ENCODE assay signal across 2 cellular contexts in the genomic region with DNA sequence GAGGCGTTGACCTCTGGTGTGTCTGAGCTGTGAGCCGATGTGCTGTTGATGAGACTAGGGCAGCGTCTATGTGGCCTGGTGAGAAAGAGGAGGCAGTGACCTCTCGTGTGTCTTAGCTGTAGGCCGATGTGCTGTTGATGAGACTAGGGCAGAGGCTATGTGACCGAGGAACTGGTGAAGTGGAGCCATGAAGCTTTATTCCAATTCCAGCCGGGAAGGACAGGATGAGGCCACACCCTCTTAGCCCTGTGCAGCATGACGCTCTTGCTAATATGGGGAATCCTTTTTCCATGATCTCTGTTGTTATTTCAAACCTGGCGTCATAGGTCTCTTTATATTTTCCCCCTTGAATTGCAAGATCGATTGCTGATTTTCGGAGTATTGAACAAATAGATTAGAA.
TF ChIP-seq lines count a peak whose summit lies in the region.

No MANE protein-coding gene starts in this region.

TF ChIP-seq in GM23338, 12 proteins besides CTCF, POLR2A, EP300 and RAD21 (continued from another document):
- TF ChIP-seq, protein P1, sequence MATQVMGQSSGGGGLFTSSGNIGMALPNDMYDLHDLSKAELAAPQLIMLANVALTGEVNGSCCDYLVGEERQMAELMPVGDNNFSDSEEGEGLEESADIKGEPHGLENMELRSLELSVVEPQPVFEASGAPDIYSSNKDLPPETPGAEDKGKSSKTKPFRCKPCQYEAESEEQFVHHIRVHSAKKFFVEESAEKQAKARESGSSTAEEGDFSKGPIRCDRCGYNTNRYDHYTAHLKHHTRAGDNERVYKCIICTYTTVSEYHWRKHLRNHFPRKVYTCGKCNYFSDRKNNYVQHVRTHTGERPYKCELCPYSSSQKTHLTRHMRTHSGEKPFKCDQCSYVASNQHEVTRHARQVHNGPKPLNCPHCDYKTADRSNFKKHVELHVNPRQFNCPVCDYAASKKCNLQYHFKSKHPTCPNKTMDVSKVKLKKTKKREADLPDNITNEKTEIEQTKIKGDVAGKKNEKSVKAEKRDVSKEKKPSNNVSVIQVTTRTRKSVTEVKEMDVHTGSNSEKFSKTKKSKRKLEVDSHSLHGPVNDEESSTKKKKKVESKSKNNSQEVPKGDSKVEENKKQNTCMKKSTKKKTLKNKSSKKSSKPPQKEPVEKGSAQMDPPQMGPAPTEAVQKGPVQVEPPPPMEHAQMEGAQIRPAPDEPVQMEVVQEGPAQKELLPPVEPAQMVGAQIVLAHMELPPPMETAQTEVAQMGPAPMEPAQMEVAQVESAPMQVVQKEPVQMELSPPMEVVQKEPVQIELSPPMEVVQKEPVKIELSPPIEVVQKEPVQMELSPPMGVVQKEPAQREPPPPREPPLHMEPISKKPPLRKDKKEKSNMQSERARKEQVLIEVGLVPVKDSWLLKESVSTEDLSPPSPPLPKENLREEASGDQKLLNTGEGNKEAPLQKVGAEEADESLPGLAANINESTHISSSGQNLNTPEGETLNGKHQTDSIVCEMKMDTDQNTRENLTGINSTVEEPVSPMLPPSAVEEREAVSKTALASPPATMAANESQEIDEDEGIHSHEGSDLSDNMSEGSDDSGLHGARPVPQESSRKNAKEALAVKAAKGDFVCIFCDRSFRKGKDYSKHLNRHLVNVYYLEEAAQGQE (IDR thresholded peaks at IDR 0.05; ENCODE audit: unreplicated experiment): no peak
- TF ChIP-seq CREB1 (CRISPR knock-in tag; IDR thresholded peaks at IDR 0.05; ENCODE audit: low read depth) (no peak), STAT1 (IDR thresholded peaks at IDR 0.05; ENCODE audit: unreplicated experiment) (no peak), ZNF331 (CRISPR knock-in tag; IDR thresholded peaks at IDR 0.05; ENCODE audit: low read depth) (no peak), EZH2 (IDR thresholded peaks at IDR 0.05; ENCODE audit: low read depth, unreplicated experiment) (no peak), POLR2AphosphoS5 (IDR thresholded peaks at IDR 0.05; ENCODE audit: low read depth) (no peak), NANOG (IDR thresholded peaks at IDR 0.05; ENCODE audit: borderline replicate concordance) (no peak), ZNF114 (CRISPR knock-in tag; IDR thresholded peaks at IDR 0.05) (no peak)
- TF ChIP-seq, protein P2, sequence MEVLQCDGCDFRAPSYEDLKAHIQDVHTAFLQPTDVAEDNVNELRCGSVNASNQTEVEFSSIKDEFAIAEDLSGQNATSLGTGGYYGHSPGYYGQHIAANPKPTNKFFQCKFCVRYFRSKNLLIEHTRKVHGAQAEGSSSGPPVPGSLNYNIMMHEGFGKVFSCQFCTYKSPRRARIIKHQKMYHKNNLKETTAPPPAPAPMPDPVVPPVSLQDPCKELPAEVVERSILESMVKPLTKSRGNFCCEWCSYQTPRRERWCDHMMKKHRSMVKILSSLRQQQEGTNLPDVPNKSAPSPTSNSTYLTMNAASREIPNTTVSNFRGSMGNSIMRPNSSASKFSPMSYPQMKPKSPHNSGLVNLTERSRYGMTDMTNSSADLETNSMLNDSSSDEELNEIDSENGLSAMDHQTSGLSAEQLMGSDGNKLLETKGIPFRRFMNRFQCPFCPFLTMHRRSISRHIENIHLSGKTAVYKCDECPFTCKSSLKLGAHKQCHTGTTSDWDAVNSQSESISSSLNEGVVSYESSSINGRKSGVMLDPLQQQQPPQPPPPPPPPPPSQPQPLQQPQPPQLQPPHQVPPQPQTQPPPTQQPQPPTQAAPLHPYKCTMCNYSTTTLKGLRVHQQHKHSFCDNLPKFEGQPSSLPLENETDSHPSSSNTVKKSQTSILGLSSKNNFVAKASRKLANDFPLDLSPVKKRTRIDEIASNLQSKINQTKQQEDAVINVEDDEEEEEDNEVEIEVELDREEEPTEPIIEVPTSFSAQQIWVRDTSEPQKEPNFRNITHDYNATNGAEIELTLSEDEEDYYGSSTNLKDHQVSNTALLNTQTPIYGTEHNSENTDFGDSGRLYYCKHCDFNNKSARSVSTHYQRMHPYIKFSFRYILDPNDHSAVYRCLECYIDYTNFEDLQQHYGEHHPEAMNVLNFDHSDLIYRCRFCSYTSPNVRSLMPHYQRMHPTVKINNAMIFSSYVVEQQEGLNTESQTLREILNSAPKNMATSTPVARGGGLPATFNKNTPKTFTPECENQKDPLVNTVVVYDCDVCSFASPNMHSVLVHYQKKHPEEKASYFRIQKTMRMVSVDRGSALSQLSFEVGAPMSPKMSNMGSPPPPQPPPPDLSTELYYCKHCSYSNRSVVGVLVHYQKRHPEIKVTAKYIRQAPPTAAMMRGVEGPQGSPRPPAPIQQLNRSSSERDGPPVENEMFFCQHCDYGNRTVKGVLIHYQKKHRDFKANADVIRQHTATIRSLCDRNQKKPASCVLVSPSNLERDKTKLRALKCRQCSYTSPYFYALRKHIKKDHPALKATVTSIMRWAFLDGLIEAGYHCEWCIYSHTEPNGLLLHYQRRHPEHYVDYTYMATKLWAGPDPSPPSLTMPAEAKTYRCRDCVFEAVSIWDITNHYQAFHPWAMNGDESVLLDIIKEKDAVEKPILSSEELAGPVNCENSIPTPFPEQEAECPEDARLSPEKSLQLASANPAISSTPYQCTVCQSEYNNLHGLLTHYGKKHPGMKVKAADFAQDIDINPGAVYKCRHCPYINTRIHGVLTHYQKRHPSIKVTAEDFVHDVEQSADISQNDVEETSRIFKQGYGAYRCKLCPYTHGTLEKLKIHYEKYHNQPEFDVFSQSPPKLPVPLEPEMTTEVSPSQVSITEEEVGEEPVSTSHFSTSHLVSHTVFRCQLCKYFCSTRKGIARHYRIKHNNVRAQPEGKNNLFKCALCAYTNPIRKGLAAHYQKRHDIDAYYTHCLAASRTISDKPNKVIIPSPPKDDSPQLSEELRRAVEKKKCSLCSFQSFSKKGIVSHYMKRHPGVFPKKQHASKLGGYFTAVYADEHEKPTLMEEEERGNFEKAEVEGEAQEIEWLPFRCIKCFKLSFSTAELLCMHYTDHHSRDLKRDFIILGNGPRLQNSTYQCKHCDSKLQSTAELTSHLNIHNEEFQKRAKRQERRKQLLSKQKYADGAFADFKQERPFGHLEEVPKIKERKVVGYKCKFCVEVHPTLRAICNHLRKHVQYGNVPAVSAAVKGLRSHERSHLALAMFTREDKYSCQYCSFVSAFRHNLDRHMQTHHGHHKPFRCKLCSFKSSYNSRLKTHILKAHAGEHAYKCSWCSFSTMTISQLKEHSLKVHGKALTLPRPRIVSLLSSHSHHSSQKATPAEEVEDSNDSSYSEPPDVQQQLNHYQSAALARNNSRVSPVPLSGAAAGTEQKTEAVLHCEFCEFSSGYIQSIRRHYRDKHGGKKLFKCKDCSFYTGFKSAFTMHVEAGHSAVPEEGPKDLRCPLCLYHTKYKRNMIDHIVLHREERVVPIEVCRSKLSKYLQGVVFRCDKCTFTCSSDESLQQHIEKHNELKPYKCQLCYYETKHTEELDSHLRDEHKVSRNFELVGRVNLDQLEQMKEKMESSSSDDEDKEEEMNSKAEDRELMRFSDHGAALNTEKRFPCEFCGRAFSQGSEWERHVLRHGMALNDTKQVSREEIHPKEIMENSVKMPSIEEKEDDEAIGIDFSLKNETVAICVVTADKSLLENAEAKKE (CRISPR knock-in tag; IDR thresholded peaks at IDR 0.05): no peak
- TF ChIP-seq, protein P3, sequence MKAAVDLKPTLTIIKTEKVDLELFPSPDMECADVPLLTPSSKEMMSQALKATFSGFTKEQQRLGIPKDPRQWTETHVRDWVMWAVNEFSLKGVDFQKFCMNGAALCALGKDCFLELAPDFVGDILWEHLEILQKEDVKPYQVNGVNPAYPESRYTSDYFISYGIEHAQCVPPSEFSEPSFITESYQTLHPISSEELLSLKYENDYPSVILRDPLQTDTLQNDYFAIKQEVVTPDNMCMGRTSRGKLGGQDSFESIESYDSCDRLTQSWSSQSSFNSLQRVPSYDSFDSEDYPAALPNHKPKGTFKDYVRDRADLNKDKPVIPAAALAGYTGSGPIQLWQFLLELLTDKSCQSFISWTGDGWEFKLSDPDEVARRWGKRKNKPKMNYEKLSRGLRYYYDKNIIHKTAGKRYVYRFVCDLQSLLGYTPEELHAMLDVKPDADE (IDR thresholded peaks at IDR 0.05): no peak

TF ChIP-seq in WTC11, 78 proteins besides CTCF, POLR2A, EP300 and RAD21 (continued from another document):
- TF ChIP-seq, protein P4, sequence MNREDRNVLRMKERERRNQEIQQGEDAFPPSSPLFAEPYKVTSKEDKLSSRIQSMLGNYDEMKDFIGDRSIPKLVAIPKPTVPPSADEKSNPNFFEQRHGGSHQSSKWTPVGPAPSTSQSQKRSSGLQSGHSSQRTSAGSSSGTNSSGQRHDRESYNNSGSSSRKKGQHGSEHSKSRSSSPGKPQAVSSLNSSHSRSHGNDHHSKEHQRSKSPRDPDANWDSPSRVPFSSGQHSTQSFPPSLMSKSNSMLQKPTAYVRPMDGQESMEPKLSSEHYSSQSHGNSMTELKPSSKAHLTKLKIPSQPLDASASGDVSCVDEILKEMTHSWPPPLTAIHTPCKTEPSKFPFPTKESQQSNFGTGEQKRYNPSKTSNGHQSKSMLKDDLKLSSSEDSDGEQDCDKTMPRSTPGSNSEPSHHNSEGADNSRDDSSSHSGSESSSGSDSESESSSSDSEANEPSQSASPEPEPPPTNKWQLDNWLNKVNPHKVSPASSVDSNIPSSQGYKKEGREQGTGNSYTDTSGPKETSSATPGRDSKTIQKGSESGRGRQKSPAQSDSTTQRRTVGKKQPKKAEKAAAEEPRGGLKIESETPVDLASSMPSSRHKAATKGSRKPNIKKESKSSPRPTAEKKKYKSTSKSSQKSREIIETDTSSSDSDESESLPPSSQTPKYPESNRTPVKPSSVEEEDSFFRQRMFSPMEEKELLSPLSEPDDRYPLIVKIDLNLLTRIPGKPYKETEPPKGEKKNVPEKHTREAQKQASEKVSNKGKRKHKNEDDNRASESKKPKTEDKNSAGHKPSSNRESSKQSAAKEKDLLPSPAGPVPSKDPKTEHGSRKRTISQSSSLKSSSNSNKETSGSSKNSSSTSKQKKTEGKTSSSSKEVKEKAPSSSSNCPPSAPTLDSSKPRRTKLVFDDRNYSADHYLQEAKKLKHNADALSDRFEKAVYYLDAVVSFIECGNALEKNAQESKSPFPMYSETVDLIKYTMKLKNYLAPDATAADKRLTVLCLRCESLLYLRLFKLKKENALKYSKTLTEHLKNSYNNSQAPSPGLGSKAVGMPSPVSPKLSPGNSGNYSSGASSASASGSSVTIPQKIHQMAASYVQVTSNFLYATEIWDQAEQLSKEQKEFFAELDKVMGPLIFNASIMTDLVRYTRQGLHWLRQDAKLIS (CRISPR knock-in tag; IDR thresholded peaks at IDR 0.05; ENCODE audit: borderline replicate concordance): no peak
- no peak for TF ChIP-seq CREB1 (CRISPR knock-in tag; IDR thresholded peaks at IDR 0.05)
- TF ChIP-seq GABPB1 (CRISPR knock-in tag; IDR thresholded peaks at IDR 0.05): no peak
- no peak for TF ChIP-seq ZNF219 (CRISPR knock-in tag; IDR thresholded peaks at IDR 0.05; ENCODE audit: borderline replicate concordance)
- no peak for TF ChIP-seq ETV6 (CRISPR knock-in tag; IDR thresholded peaks at IDR 0.05)
- TF ChIP-seq, protein P5, sequence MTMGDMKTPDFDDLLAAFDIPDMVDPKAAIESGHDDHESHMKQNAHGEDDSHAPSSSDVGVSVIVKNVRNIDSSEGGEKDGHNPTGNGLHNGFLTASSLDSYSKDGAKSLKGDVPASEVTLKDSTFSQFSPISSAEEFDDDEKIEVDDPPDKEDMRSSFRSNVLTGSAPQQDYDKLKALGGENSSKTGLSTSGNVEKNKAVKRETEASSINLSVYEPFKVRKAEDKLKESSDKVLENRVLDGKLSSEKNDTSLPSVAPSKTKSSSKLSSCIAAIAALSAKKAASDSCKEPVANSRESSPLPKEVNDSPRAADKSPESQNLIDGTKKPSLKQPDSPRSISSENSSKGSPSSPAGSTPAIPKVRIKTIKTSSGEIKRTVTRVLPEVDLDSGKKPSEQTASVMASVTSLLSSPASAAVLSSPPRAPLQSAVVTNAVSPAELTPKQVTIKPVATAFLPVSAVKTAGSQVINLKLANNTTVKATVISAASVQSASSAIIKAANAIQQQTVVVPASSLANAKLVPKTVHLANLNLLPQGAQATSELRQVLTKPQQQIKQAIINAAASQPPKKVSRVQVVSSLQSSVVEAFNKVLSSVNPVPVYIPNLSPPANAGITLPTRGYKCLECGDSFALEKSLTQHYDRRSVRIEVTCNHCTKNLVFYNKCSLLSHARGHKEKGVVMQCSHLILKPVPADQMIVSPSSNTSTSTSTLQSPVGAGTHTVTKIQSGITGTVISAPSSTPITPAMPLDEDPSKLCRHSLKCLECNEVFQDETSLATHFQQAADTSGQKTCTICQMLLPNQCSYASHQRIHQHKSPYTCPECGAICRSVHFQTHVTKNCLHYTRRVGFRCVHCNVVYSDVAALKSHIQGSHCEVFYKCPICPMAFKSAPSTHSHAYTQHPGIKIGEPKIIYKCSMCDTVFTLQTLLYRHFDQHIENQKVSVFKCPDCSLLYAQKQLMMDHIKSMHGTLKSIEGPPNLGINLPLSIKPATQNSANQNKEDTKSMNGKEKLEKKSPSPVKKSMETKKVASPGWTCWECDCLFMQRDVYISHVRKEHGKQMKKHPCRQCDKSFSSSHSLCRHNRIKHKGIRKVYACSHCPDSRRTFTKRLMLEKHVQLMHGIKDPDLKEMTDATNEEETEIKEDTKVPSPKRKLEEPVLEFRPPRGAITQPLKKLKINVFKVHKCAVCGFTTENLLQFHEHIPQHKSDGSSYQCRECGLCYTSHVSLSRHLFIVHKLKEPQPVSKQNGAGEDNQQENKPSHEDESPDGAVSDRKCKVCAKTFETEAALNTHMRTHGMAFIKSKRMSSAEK (CRISPR knock-in tag; IDR thresholded peaks at IDR 0.05; ENCODE audit: borderline replicate concordance): no peak
- TF ChIP-seq KAT7 (CRISPR knock-in tag; IDR thresholded peaks at IDR 0.05; ENCODE audit: borderline replicate concordance): no peak
- TF ChIP-seq, protein P6, sequence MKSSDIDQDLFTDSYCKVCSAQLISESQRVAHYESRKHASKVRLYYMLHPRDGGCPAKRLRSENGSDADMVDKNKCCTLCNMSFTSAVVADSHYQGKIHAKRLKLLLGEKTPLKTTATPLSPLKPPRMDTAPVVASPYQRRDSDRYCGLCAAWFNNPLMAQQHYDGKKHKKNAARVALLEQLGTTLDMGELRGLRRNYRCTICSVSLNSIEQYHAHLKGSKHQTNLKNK (CRISPR knock-in tag; IDR thresholded peaks at IDR 0.05): no peak
- no peak for TF ChIP-seq RORB (CRISPR knock-in tag; IDR thresholded peaks at IDR 0.05)
